Comparison of ENCODE assay signal across 23 cellular contexts in the genomic region with DNA sequence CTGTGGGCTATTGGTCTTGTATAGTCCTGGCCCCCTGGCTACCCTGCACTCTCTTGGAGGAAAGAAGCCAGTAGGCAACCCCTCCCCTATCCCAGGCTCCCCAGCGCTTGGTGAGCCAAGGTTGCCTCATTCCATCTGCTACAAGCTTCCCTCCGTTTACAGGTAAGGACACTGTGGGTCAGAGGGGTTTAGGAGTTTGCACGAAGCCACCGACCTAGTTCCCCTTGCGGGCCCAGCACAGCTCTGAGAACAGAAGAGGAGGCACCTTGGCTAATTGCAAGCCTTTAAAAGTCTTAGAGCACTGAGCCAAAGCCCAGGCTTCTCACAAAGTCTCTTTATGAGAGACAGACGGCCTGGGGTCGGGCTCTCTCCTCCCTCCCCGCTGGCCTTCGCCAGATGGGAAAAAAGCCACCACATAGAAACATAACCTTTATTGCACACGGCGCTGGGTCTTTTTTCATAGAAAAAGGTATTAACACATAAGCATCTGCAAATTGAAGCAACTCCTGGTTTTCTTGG.
"Had no signal": no experiment of that assay in that cellular context is flagged by ENCODE, and none has a peak within 500 bp of the region (broad histone marks: within the 10 kb centered on the region; RNA-seq: fewer than 3 reads in every experiment).

No MANE protein-coding gene starts in this region.

- DNase-seq: activated CD4-positive, alpha-beta T cell treated with anti-CD3 and anti-CD28 coated beads for 36 hours; activated CD4-positive, alpha-beta T cell treated with anti-CD3 and anti-CD28 coated beads, Interleukin-2, amount 50 U/mL, for 4 hours; activated CD4-positive, CD25-positive, alpha-beta regulatory T cell; activated naive CD4-positive, alpha-beta T cell; activated T-cell treated with anti-CD3 and anti-CD28 coated beads for 4 hours; activated T-cell treated with anti-CD3 and anti-CD28 coated beads, Interleukin-2, amount 50 U/mL, for 72 hours; cerebellar nuclear complex; cortex of kidney; heart right ventricle; left ventricle myocardium inferior; right cardiac atrium; stimulated activated CD4-positive, alpha-beta T cell treated with anti-CD3 and anti-CD28 coated beads, Interleukin-12 subunit alpha, Interleukin-12 subunit beta, amount 100 ng/mL, for 4 hours; stimulated activated CD4-positive, alpha-beta T cell treated with anti-CD3 and anti-CD28 coated beads, Interleukin-4, amount 100 ng/mL, for 1 hour; T-cell had no signal

- H3K27me3 Mint-ChIP-seq: activated CD4-positive, alpha-beta T cell treated with anti-CD3 and anti-CD28 coated beads for 36 hours had no signal

- H3K36me3 ChIP-seq: left ventricle myocardium inferior, thyroid gland, upper lobe of right lung had no signal

- H3K4me3 ChIP-seq: heart right ventricle, left ventricle myocardium inferior, lung, thyroid gland, upper lobe of right lung had no signal

- H3K9me3 Mint-ChIP-seq: activated naive CD4-positive, alpha-beta T cell treated with anti-CD3 and anti-CD28 coated beads, Interleukin-2, amount 50 U/mL, for 72 hours; activated T-cell treated with anti-CD3 and anti-CD28 coated beads, Interleukin-2, amount 50 U/mL, for 72 hours; stimulated activated effector memory CD8-positive, alpha-beta T cell treated with anti-CD3 and anti-CD28 coated beads, Interleukin-12 subunit alpha, Interleukin-12 subunit beta, amount 100 ng/mL, for 72 hours; stimulated activated naive CD8-positive, alpha-beta T cell treated with anti-CD3 and anti-CD28 coated beads, Interleukin-15, Interleukin-2, amounts not matched to agents 100 ng/mL and 50 ng/mL, for 24 hours; T-cell; T-helper 2 cell treated with Interferon-gamma antibody and Interleukin-4, amounts not matched to agents 5 μg/mL and 100 μg/mL, for 36 hours had no signal

- H3K9me3 ChIP-seq: heart right ventricle, left ventricle myocardium inferior, thyroid gland, upper lobe of right lung had no signal

- ATAC-seq: activated CD4-positive, alpha-beta T cell treated with anti-CD3 and anti-CD28 coated beads for 36 hours; activated naive CD4-positive, alpha-beta T cell treated with anti-CD3 and anti-CD28 coated beads, Interleukin-2, amount 50 U/mL, for 72 hours; activated T-cell treated with anti-CD3 and anti-CD28 coated beads, Interleukin-2, amount 50 U/mL, for 72 hours; stimulated activated effector memory CD8-positive, alpha-beta T cell treated with anti-CD3 and anti-CD28 coated beads, Interleukin-12 subunit alpha, Interleukin-12 subunit beta, amount 100 ng/mL, for 72 hours had no signal

- H3K36me3 Mint-ChIP-seq: activated naive CD4-positive, alpha-beta T cell treated with anti-CD3 and anti-CD28 coated beads, Interleukin-2, amount 50 U/mL, for 72 hours; stimulated activated effector memory CD8-positive, alpha-beta T cell treated with anti-CD3 and anti-CD28 coated beads, Interleukin-12 subunit alpha, Interleukin-12 subunit beta, amount 100 ng/mL, for 72 hours; T-cell had no signal

- H3K27ac Mint-ChIP-seq: activated CD4-positive, alpha-beta T cell treated with anti-CD3 and anti-CD28 coated beads for 36 hours; activated naive CD4-positive, alpha-beta T cell treated with anti-CD3 and anti-CD28 coated beads, Interleukin-2, amount 50 U/mL, for 72 hours; stimulated activated effector memory CD8-positive, alpha-beta T cell treated with anti-CD3 and anti-CD28 coated beads, Interleukin-12 subunit alpha, Interleukin-12 subunit beta, amount 100 ng/mL, for 72 hours; stimulated activated naive CD8-positive, alpha-beta T cell treated with anti-CD3 and anti-CD28 coated beads, Interleukin-15, Interleukin-2, amounts not matched to agents 100 ng/mL and 50 ng/mL, for 24 hours; T-cell; T-helper 2 cell treated with Interferon-gamma antibody and Interleukin-4, amounts not matched to agents 5 μg/mL and 100 μg/mL, for 36 hours had no signal

- H3K4me1 ChIP-seq: parathyroid adenoma, upper lobe of right lung had no signal

- FAIRE-seq: endothelial cell of umbilical vein had no signal

- H3K9ac ChIP-seq: parathyroid adenoma had no signal

- H3K27ac ChIP-seq: heart right ventricle, left ventricle myocardium inferior, parathyroid adenoma, thyroid gland, upper lobe of right lung had no signal

- H3K4me3 Mint-ChIP-seq: activated CD4-positive, alpha-beta T cell treated with anti-CD3 and anti-CD28 coated beads for 36 hours; activated T-cell treated with anti-CD3 and anti-CD28 coated beads, Interleukin-2, amount 50 U/mL, for 72 hours; stimulated activated effector memory CD8-positive, alpha-beta T cell treated with anti-CD3 and anti-CD28 coated beads, Interleukin-12 subunit alpha, Interleukin-12 subunit beta, amount 100 ng/mL, for 72 hours; stimulated activated naive CD8-positive, alpha-beta T cell treated with anti-CD3 and anti-CD28 coated beads, Interleukin-15, Interleukin-2, amounts not matched to agents 100 ng/mL and 50 ng/mL, for 24 hours; T-helper 2 cell treated with Interferon-gamma antibody and Interleukin-4, amounts not matched to agents 5 μg/mL and 100 μg/mL, for 36 hours had no signal
